In genomic region chr15:30398988-30399387, GRCh38 we compare ENCODE assay signal across 8 cellular contexts. TPM values are rescaled to one million over a fixed set of nuclear protein-coding genes. Genes with fewer than 3 reads are reported as not detected.
DNase-seq lines count a peak whose midpoint lies in the region; ATAC-seq and TF ChIP-seq lines count a peak whose summit lies in the region.
"Not testable (repeated sequence)": the region's sequence is repeated elsewhere in the genome, so short reads cannot be mapped to it uniquely, and the experiment has no call there.

No MANE protein-coding gene starts in this region.

- DNase-seq in GM10266 (ENCODE audit: extremely low spot score) = not testable (repeated sequence)
- DNase-seq in T-helper 2 cell treated with Interferon-gamma antibody and Interleukin-4, amounts not matched to agents 5 μg/mL and 100 μg/mL, for 36 hours (ENCODE audit: low spot score) = peak; percentile 27
- DNase-seq in activated CD8-positive, alpha-beta memory T cell treated with anti-CD3 and anti-CD28 coated beads, Interleukin-2, amount 50 U/mL, for 48 hours = peak; percentile 64
- DNase-seq in adrenal gland (peak; percentile 26 to 82 (median 58)), heart left ventricle (peak in 4 of 5 donors; percentile 24 to 52 (median 26)), neural crest cell (ENCODE audit: low read depth, low spot score) (peak; percentile 65), stomach (peak; percentile 67)
- DNase-seq in stimulated activated CD4-positive, alpha-beta T cell treated with anti-CD3 and anti-CD28 coated beads, Interleukin-2, amount 100 ng/mL, for 48 hours = peak; percentile 60 to 63

- not testable (repeated sequence) for H3K4me3 ChIP-seq in adrenal gland, heart left ventricle, stomach

- H3K4me3 Mint-ChIP-seq in T-helper 2 cell treated with Interferon-gamma antibody and Interleukin-4, amounts not matched to agents 5 μg/mL and 100 μg/mL, for 36 hours; neural crest cell: not testable (repeated sequence)

- H3K36me3 ChIP-seq in adrenal gland (replicated peaks in 1 of 2); heart left ventricle; stomach: not testable (repeated sequence)

- intact Hi-C loops in adrenal gland (cut with DNase I); heart left ventricle (cut with DNase I); stomach (cut with DNase I; ENCODE audit: low total_unique reads): not testable (repeated sequence)

- not testable (repeated sequence) for H3K36me3 Mint-ChIP-seq in T-helper 2 cell treated with Interferon-gamma antibody and Interleukin-4, amounts not matched to agents 5 μg/mL and 100 μg/mL, for 36 hours (ENCODE audit: low read depth); neural crest cell (ENCODE audit: low read depth)

- not testable (repeated sequence) for H3K4me1 ChIP-seq in adrenal gland (replicated peaks in 1 of 2); heart left ventricle; stomach

- peak; percentile 5 for TF ChIP-seq CTCF in GM10266 (IDR thresholded peaks at IDR 0.05; ENCODE audit: control insufficient read depth, insufficient read depth, low read depth, missing control alignments)
- TF ChIP-seq CTCF in adrenal gland (IDR thresholded peaks at IDR 0.05) = peak; percentile 5 to 34 (median 26)
- peak in 9 of 12 donors; percentile 13 to 45 (median 26) for TF ChIP-seq CTCF in heart left ventricle (IDR thresholded peaks at IDR 0.05)
- TF ChIP-seq CTCF in neural crest cell (conservative IDR thresholded peaks at IDR 0.05) = peak; percentile 53
- peak in 3 of 7 experiments; percentile 16 to 42 (median 28) for TF ChIP-seq CTCF in stomach (IDR thresholded peaks at IDR 0.05)

- ATAC-seq in heart left ventricle = not testable (repeated sequence)

- not testable (repeated sequence) for H3K27me3 ChIP-seq in adrenal gland, heart left ventricle, stomach

- WGBS in adrenal gland, 4 donors = 0% methylated on average over 1 to 2 of the region's 6 CpGs; no CpG with 5 or more reads in 2 of the 4 donors
- 0% methylated on average over 2 of the region's 6 CpGs; no CpG with 5 or more reads in 1 of the 4 donors for WGBS in heart left ventricle, 4 donors
- 0% methylated on average over 1 to 2 of the region's 6 CpGs; no CpG with 5 or more reads in 1 of the 5 donors for WGBS in stomach, 5 donors

- not testable (repeated sequence) for H3K9me3 ChIP-seq in adrenal gland (replicated peaks in 1 of 3); heart left ventricle; stomach

- TF ChIP-seq EP300 in stomach (IDR thresholded peaks at IDR 0.05) = not testable (repeated sequence)

- not testable (repeated sequence) for TF ChIP-seq POLR2A in adrenal gland (IDR thresholded peaks at IDR 0.05); heart left ventricle (IDR thresholded peaks at IDR 0.05); stomach (IDR thresholded peaks at IDR 0.05)

- not testable (repeated sequence) for H3K27me3 Mint-ChIP-seq in T-helper 2 cell treated with Interferon-gamma antibody and Interleukin-4, amounts not matched to agents 5 μg/mL and 100 μg/mL, for 36 hours (ENCODE audit: low read depth); neural crest cell (ENCODE audit: low read depth)

- H3K27ac ChIP-seq in adrenal gland, heart left ventricle, stomach: not testable (repeated sequence)

- not testable (repeated sequence) for H3K4me1 Mint-ChIP-seq in T-helper 2 cell treated with Interferon-gamma antibody and Interleukin-4, amounts not matched to agents 5 μg/mL and 100 μg/mL, for 36 hours (ENCODE audit: low read depth); neural crest cell

- not testable (repeated sequence) for H3K27ac Mint-ChIP-seq in T-helper 2 cell treated with Interferon-gamma antibody and Interleukin-4, amounts not matched to agents 5 μg/mL and 100 μg/mL, for 36 hours; neural crest cell (ENCODE audit: unreplicated experiment)

- not testable (repeated sequence) for H3K9me3 Mint-ChIP-seq in T-helper 2 cell treated with Interferon-gamma antibody and Interleukin-4, amounts not matched to agents 5 μg/mL and 100 μg/mL, for 36 hours; neural crest cell

RNA-seq across cellular contexts. Expression of gene CHRFAM7A, which starts 5.6 kb away (rescaled TPM):
- 1 to 10 TPM in 6 of 8 donors, under 1 TPM in 1, not detected in 1; 0.91 to 3.9 (median 2.5) TPM for total RNA-seq in adrenal gland
- polyA plus RNA-seq in adrenal gland = 1 to 10 TPM in 2 of 3 donors, under 1 TPM in 1; 0.64 to 1.8 (median 1.3) TPM
- 1 to 10 TPM in 3 of 9 donors, under 1 TPM in 5, not detected in 1; 0.23 to 5.1 (median 0.63) TPM for total RNA-seq in heart left ventricle
- 1 to 10 TPM; 1.6 to 1.7 TPM for polyA plus RNA-seq in heart left ventricle
- total RNA-seq in neural crest cell = 8.7 and 12.7 TPM in 2 replicates
- 1 to 10 TPM in 4 of 5 donors, not detected in 1; 2.2 to 6.8 (median 3.1) TPM for total RNA-seq in stomach
- polyA plus RNA-seq in stomach = under 1 TPM; 0.15 to 0.55 (median 0.25) TPM

RNA-seq across cellular contexts. Expression of gene GOLGA8R, which starts 15.1 kb away (rescaled TPM):
- total RNA-seq in adrenal gland (1 to 10 TPM in 6 of 8 donors, under 1 TPM in 2; 0.24 to 4.3 (median 2.1) TPM), heart left ventricle (1 to 10 TPM; 1.1 to 4.9 (median 1.9) TPM), neural crest cell (0.58 and 0.82 TPM in 2 replicates), stomach (1 to 10 TPM in 2 of 5 donors, under 1 TPM in 2, not detected in 1; 0.72 to 7.9 (median 1.9) TPM)
- polyA plus RNA-seq in adrenal gland (1 to 10 TPM in 2 of 3 donors, under 1 TPM in 1; 0.64 to 4.7 (median 1.1) TPM), heart left ventricle (1 to 10 TPM in 1 of 2 donors, under 1 TPM in 1; 0.76 to 3.2 TPM), stomach (under 1 TPM; 0.31 to 0.61 (median 0.40) TPM)
